Comparison of ENCODE assay signal across 8 cellular contexts in genomic region chr17:36546418-36547093, GRCh38. TPM values are rescaled to one million over a fixed set of nuclear protein-coding genes. Genes with fewer than 3 reads are reported as not detected.
DNase-seq lines count a peak whose midpoint lies in the region; ATAC-seq, FAIRE-seq and TF ChIP-seq lines count a peak whose summit lies in the region.

No MANE protein-coding gene starts in this region.

- no peaks in the 10 kb centered on the region for H3K27me3 ChIP-seq in CD4-positive, alpha-beta T cell (ENCODE audit: control insufficient read depth, insufficient read depth, low read length)

- H3K9me3 Mint-ChIP-seq in CD4-positive, alpha-beta T cell = no peaks in the 10 kb centered on the region
- no peaks in the 10 kb centered on the region for H3K9me3 Mint-ChIP-seq in dendritic cell treated with granulocyte-macrophage colony-stimulating factor and Interleukin-4, amounts not matched to agents 40 ng/mL and 50 ng/mL, for 4 days
- H3K9me3 Mint-ChIP-seq in neural crest cell = no peaks in the 10 kb centered on the region

- POLR2A ChIA-PET in CD4-positive, alpha-beta T cell (lab: Charles Lee) = interaction anchor here (0.7 to 4.0 kb wide), 17 partner anchors 7 to 1058 kb away, joined by 3 to 145 read pairs (median 5); partner anchors contain the start of genes AATF, MRM1, MYO19 and PIGW

- H3K27me3 Mint-ChIP-seq in CD4-positive, alpha-beta T cell = no peaks in the 10 kb centered on the region
- no peaks in the 10 kb centered on the region for H3K27me3 Mint-ChIP-seq in dendritic cell treated with granulocyte-macrophage colony-stimulating factor and Interleukin-4, amounts not matched to agents 40 ng/mL and 50 ng/mL, for 4 days
- no peaks in the 10 kb centered on the region for H3K27me3 Mint-ChIP-seq in neural crest cell (ENCODE audit: low read depth)

- peaks cover 56% of the 10 kb centered on the region for H3K4me1 Mint-ChIP-seq in CD4-positive, alpha-beta T cell (ENCODE audit: low read depth)
- peaks cover 29% of the 10 kb centered on the region for H3K4me1 Mint-ChIP-seq in dendritic cell treated with granulocyte-macrophage colony-stimulating factor and Interleukin-4, amounts not matched to agents 40 ng/mL and 50 ng/mL, for 4 days (ENCODE audit: low read depth)
- H3K4me1 Mint-ChIP-seq in neural crest cell = peaks cover 27% of the 10 kb centered on the region

- CTCF ChIA-PET in CD4-positive, alpha-beta T cell (lab: Charles Lee) = interaction anchor here (0.9 to 3.8 kb wide), 6 partner anchors 11 to 64 kb away, joined by 3 to 33 read pairs (median 6); partner anchors contain the start of genes MYO19 and PIGW

- peaks cover 48% of the 10 kb centered on the region for H3K36me3 Mint-ChIP-seq in CD4-positive, alpha-beta T cell (ENCODE audit: low read depth)
- peaks cover 49% of the 10 kb centered on the region for H3K36me3 Mint-ChIP-seq in dendritic cell treated with granulocyte-macrophage colony-stimulating factor and Interleukin-4, amounts not matched to agents 40 ng/mL and 50 ng/mL, for 4 days (ENCODE audit: low read depth)
- H3K36me3 Mint-ChIP-seq in neural crest cell (ENCODE audit: low read depth) = peaks cover 5% of the 10 kb centered on the region

- intact Hi-C loops in CD4-positive, alpha-beta T cell (cut with DNase I, micrococcal nuclease) = loop anchor here (2.0 to 5.0 kb wide), 2 partner anchors 46 to 54 kb away; partner anchors contain the start of genes DHRS11 (in 1 of the 2) and MRM1 (in 1 of the 2)
- intact Hi-C loops in dendritic cell treated with granulocyte-macrophage colony-stimulating factor and Interleukin-4, amounts not matched to agents 40 ng/mL and 50 ng/mL, for 4 days (cut with micrococcal nuclease) = loop anchor here (5.0 kb wide), 1 partner anchor 46 kb away; the partner anchor contains the start of gene DHRS11

- DNase-seq in CD4-positive, alpha-beta T cell = no peak
- DNase-seq in NCI-H146 treated with DMSO at 0.1 percent for 48 hours (lab: John Stamatoyannopoulos, UW; ENCODE audit: unreplicated experiment) (peak; percentile 26), neural crest cell (ENCODE audit: low read depth, low spot score) (no peak), urothelium cell line (ENCODE audit: low spot score) (no peak), NCI-H2171 (lab: John Stamatoyannopoulos, UW) (no peak), GM19240 (ENCODE audit: insufficient read length, low spot score) (no peak)

- no peak for FAIRE-seq in urothelium cell line (lab: Jason Lieb, UNC)

- H3K27ac ChIP-seq in CD4-positive, alpha-beta T cell (ENCODE audit: low read depth, low read length) = peak overlapping the region; percentile 99

- H3K4me3 Mint-ChIP-seq in CD4-positive, alpha-beta T cell = peak overlapping the region; percentile 97
- peak overlapping the region; percentile 98 for H3K4me3 Mint-ChIP-seq in dendritic cell treated with granulocyte-macrophage colony-stimulating factor and Interleukin-4, amounts not matched to agents 40 ng/mL and 50 ng/mL, for 4 days
- peak overlapping the region; percentile 98 for H3K4me3 Mint-ChIP-seq in neural crest cell

- no peak for TF ChIP-seq CTCF in CD4-positive, alpha-beta T cell (IDR thresholded peaks at IDR 0.05)
- TF ChIP-seq CTCF in neural crest cell (conservative IDR thresholded peaks at IDR 0.05) = no peak

- H3K9me3 ChIP-seq in CD4-positive, alpha-beta T cell (ENCODE audit: control insufficient read depth, low read length) = no peaks in the 10 kb centered on the region

- peak overlapping the region; percentile 97 for H3K27ac Mint-ChIP-seq in CD4-positive, alpha-beta T cell
- H3K27ac Mint-ChIP-seq in dendritic cell treated with granulocyte-macrophage colony-stimulating factor and Interleukin-4, amounts not matched to agents 40 ng/mL and 50 ng/mL, for 4 days = peak overlapping the region; percentile 99
- peak overlapping the region; percentile 96 for H3K27ac Mint-ChIP-seq in neural crest cell (ENCODE audit: unreplicated experiment)

- ATAC-seq in CD4-positive, alpha-beta T cell (ENCODE audit: poor library complexity) = no peak
- no peak for ATAC-seq in GM19397 (IDR thresholded peaks at IDR 0.05; ENCODE audit: unreplicated experiment)

RNA-seq across cellular contexts. Expression of gene GGNBP2, which starts 1.8 kb away (rescaled TPM):
- 100 to 1,000 TPM; 216 to 228 TPM for total RNA-seq in CD4-positive, alpha-beta T cell
- total RNA-seq in neural crest cell = 71.8 and 72.3 TPM in 2 replicates

RNA-seq across cellular contexts. Expression of gene PIGW, which starts 11.8 kb away (rescaled TPM):
- 1 to 10 TPM; 3.3 to 3.4 TPM for total RNA-seq in CD4-positive, alpha-beta T cell
- 20.8 and 20.9 TPM in 2 replicates for total RNA-seq in neural crest cell

RNA-seq across cellular contexts. Expression of gene MYO19, which starts 11.9 kb away (rescaled TPM):
- 10 to 100 TPM; 64.4 to 70.5 TPM for total RNA-seq in CD4-positive, alpha-beta T cell
- total RNA-seq in neural crest cell = 101 and 104 TPM in 2 replicates

RNA-seq across cellular contexts. Expression of gene DHRS11, which starts 45.1 kb away (rescaled TPM):
- total RNA-seq in CD4-positive, alpha-beta T cell = 1 to 10 TPM; 2.9 to 4.0 TPM
- total RNA-seq in neural crest cell = 12.3 and 14.7 TPM in 2 replicates

RNA-seq across cellular contexts. Expression of gene MRM1, which starts 54.8 kb away (rescaled TPM):
- 1 to 10 TPM in 1 of 2 experiments, under 1 TPM in 1; 0.81 to 1.1 TPM for total RNA-seq in CD4-positive, alpha-beta T cell
- 4.6 and 5.4 TPM in 2 replicates for total RNA-seq in neural crest cell
